Comparison of ENCODE assay signal across 22 cellular contexts in genomic region chr12:102535306-102535705, GRCh38. TPM values are rescaled to one million over a fixed set of nuclear protein-coding genes. Genes with fewer than 3 reads are reported as not detected.
DNase-seq lines count a peak whose midpoint lies in the region; ATAC-seq and TF ChIP-seq lines count a peak whose summit lies in the region.
"Had no signal": no experiment of that assay in that cellular context is flagged by ENCODE, and none has a peak within 500 bp of the region (broad histone marks: within the 10 kb centered on the region; RNA-seq: fewer than 3 reads in every experiment).

No MANE protein-coding gene starts in this region.

- DNase-seq in GM23338 (ENCODE audit: low spot score) (peak; percentile 32), Panc1 (ENCODE audit: low read depth, low spot score) (no peak), hepatocyte (ENCODE audit: low spot score) (no peak), uterus (no peak), dermis blood vessel endothelial cell (no peak), HuH-7 (ENCODE audit: low spot score) (no peak)
- no peak for DNase-seq in activated CD4-positive, alpha-beta T cell treated with anti-CD3 and anti-CD28 coated beads, Interleukin-2, amount 50 U/mL, for 1 hour
- DNase-seq: AML-193; DMS79; MM.1S; NCI-H1105; NCI-H1694; NCI-H2081 treated with DMSO at 0.1 percent for 48 hours; NCI-H446 treated with DMSO at 0.1 percent for 48 hours; NCI-H69; NK-92 treated with Interleukin-12 subunit alpha and Interleukin-12 subunit beta, amount 100 ng/mL, for 24 hours; Right ventricle myocardium superior had no signal

- H3K4me1 Mint-ChIP-seq in GM23338 = peaks cover 10% of the 10 kb centered on the region

- H3K36me3 ChIP-seq in GM23338 (ENCODE audit: insufficient read depth) (no peaks in the 10 kb centered on the region), Panc1 (ENCODE audit: control insufficient read depth, insufficient read depth, low read length) (no peaks in the 10 kb centered on the region), hepatocyte (replicated peaks; ENCODE audit: insufficient read depth, low read depth) (no peaks in the 10 kb centered on the region), uterus (no peaks in the 10 kb centered on the region)

- no peak overlapping the region for H3K4me3 Mint-ChIP-seq in GM23338
- H3K4me3 Mint-ChIP-seq: H9 had no signal

- WGBS in hepatocyte (ENCODE audit: low lambda C conversion rate, missing lambda C conversion rate) = 88% methylated on average over 8 of the region's 8 CpGs

- H3K9me2 ChIP-seq in GM23338 (ENCODE audit: insufficient read depth) (no peaks in the 10 kb centered on the region), hepatocyte (replicated peaks; ENCODE audit: insufficient read depth) (no peaks in the 10 kb centered on the region)

- TF ChIP-seq CTCF in GM23338 (conservative IDR thresholded peaks at IDR 0.05; ENCODE audit: low read depth in 2 of 2) = peak in 1 of 2 experiments; percentile 17; a peak in 1 of 4 replicates
- no peak for TF ChIP-seq CTCF in Panc1 (IDR thresholded peaks at IDR 0.05)
- no peak for TF ChIP-seq CTCF in hepatocyte (IDR thresholded peaks at IDR 0.05; ENCODE audit: poor library complexity)
- TF ChIP-seq CTCF in uterus (IDR thresholded peaks at IDR 0.05) = no peak

- no peak for TF ChIP-seq POLR2A in uterus (IDR thresholded peaks at IDR 0.05)

- no peaks in the 10 kb centered on the region for H3K36me3 Mint-ChIP-seq in GM23338 (ENCODE audit: low read depth)

- intact Hi-C loops in Panc1 (cut with micrococcal nuclease; ENCODE audit: unreplicated experiment) = no loop called here
- intact Hi-C loops in uterus (cut with DNase I; ENCODE audit: low total_unique reads) = no loop called here

- no peaks in the 10 kb centered on the region for H4K20me1 ChIP-seq in GM23338 (replicated peaks; ENCODE audit: insufficient read depth)
- no peaks in the 10 kb centered on the region for H4K20me1 ChIP-seq in hepatocyte (ENCODE audit: insufficient read depth, poor library complexity, severe bottlenecking)

- CTCF ChIA-PET in Panc1 (lab: Charles Lee) = no interaction called here

- H2AFZ ChIP-seq in GM23338 (peak overlapping the region; percentile 95), hepatocyte (no peak overlapping the region)

- H3K4me2 ChIP-seq in GM23338 (no peak overlapping the region), hepatocyte (peak overlapping the region; percentile 46)

- in situ Hi-C loops in Panc1 (cut with HindIII; ENCODE audit: low pct_unique_long_range_greater_than_20kb, low sequenced_read_pairs) = no loop called here

- H3K27ac Mint-ChIP-seq in GM23338 = no peak overlapping the region

- H3K79me2 ChIP-seq in GM23338 (replicated peaks; ENCODE audit: insufficient read depth) = no peaks in the 10 kb centered on the region
- H3K79me2 ChIP-seq in hepatocyte = no peaks in the 10 kb centered on the region

- H3K27ac ChIP-seq in GM23338 (ENCODE audit: low read depth) = no peak overlapping the region
- H3K27ac ChIP-seq in Panc1 (ENCODE audit: low read length) = no peak overlapping the region
- peak overlapping the region; percentile 49 for H3K27ac ChIP-seq in hepatocyte
- H3K27ac ChIP-seq in uterus = peak overlapping the region; percentile 2 to 32
- H3K27ac ChIP-seq: C4-2B had no signal

- BruUV-seq in Panc1 (replicated peaks; lab: Mats Ljungman, UMichigan) = no TSS peak

- peaks cover 5% of the 10 kb centered on the region for H3K27me3 Mint-ChIP-seq in GM23338 (ENCODE audit: insufficient read depth, low read depth, poor library complexity)

- H3K27me3 ChIP-seq in GM23338 (ENCODE audit: insufficient read depth) = no peaks in the 10 kb centered on the region
- H3K27me3 ChIP-seq in Panc1 (ENCODE audit: control insufficient read depth, insufficient read depth, low read length) = no peaks in the 10 kb centered on the region
- H3K27me3 ChIP-seq in hepatocyte = no peaks in the 10 kb centered on the region
- H3K27me3 ChIP-seq in uterus = no peaks in the 10 kb centered on the region

- H3K4me1 ChIP-seq in GM23338 (ENCODE audit: insufficient read depth) (no peaks in the 10 kb centered on the region), Panc1 (ENCODE audit: control insufficient read depth, insufficient read depth, low read length) (no peaks in the 10 kb centered on the region), hepatocyte (ENCODE audit: insufficient read depth) (peaks cover 20% of the 10 kb centered on the region), uterus (no peaks in the 10 kb centered on the region)

- H3K4me3 ChIP-seq in GM23338 (no peak overlapping the region), Panc1 (ENCODE audit: low read depth in 2 of 2, low read length in 2 of 2) (no peak overlapping the region), hepatocyte (no peak overlapping the region), uterus (no peak overlapping the region)
- H3K4me3 ChIP-seq: SK-N-MC had no signal

- no peaks in the 10 kb centered on the region; the same call in 2 of the 3 replicates for H3K9me3 Mint-ChIP-seq in GM23338
- H3K9me3 Mint-ChIP-seq: H9 had no signal

- no peaks in the 10 kb centered on the region for H3F3A ChIP-seq in GM23338 (replicated peaks; ENCODE audit: low read depth)

- POLR2A ChIA-PET in Panc1 (lab: Charles Lee) = no interaction called here

- H3K9me3 ChIP-seq in Panc1 (ENCODE audit: control insufficient read depth, insufficient read depth, low read depth, low read length) (no peaks in the 10 kb centered on the region), hepatocyte (ENCODE audit: low read depth) (no peaks in the 10 kb centered on the region), uterus (no peaks in the 10 kb centered on the region)

- ATAC-seq in GM23338 = peak; percentile 68
- ATAC-seq in Panc1 = peak; percentile 34; the same call in 1 of the 2 replicates

TF ChIP-seq in GM23338, 12 proteins besides CTCF, POLR2A, EP300 and RAD21 (continues in another document):
- TF ChIP-seq NANOG (IDR thresholded peaks at IDR 0.05; ENCODE audit: borderline replicate concordance) (no peak), ZNF331 (CRISPR knock-in tag; IDR thresholded peaks at IDR 0.05; ENCODE audit: low read depth) (no peak), EZH2phosphoT487 (IDR thresholded peaks at IDR 0.05; ENCODE audit: unreplicated experiment) (no peak), REST (IDR thresholded peaks at IDR 0.05; ENCODE audit: unreplicated experiment) (no peak), JUNB (IDR thresholded peaks at IDR 0.05; ENCODE audit: unreplicated experiment) (no peak), EZH2 (IDR thresholded peaks at IDR 0.05; ENCODE audit: low read depth, unreplicated experiment) (no peak), STAT1 (IDR thresholded peaks at IDR 0.05; ENCODE audit: unreplicated experiment) (no peak)

RNA-seq across cellular contexts. Expression of gene IGF1, which starts 54.9 kb away (rescaled TPM):
- not detected in 2 replicates for total RNA-seq in GM23338 (2014; rRNA removed; shearing (Covaris generic))
- polyA plus RNA-seq in GM23338 (2016; fragmentation: Nextera tagmentation; extraction: Ambion mirVana) (0.29 TPM in 1 of 2 replicates, not detected in the other), hepatocyte (8.2 and 12.0 TPM in 2 replicates)
- total RNA-seq in Panc1 (2021; ENCODE audit: unreplicated experiment) (not detected), hepatocyte (9.7 and 10.0 TPM in 2 replicates), uterus (100 to 1,000 TPM in 1 of 4 donors, 10 to 100 TPM in 2, 1 to 10 TPM in 1; 3.6 to 161 (median 33.9) TPM), dermis blood vessel endothelial cell (0.34 and 1.0 TPM in 2 replicates)
- polyA plus RNA-seq in Panc1 (2012; ENCODE audit: insufficient read length) = not detected
- total RNA-seq: H9, LHCN-M2, OCI-LY7 had no signal

Comparison
In these comparisons a context has a peak if more than half of its experiments do, and no peak if none do; other contexts are left out.
1. H3K27ac ChIP-seq: peak in hepatocyte (single experiment) and uterus (2 of 2); none in GM23338 (single experiment) and Panc1 (single experiment).